24 cellular contexts compared by ENCODE assay signal in the genomic region with DNA sequence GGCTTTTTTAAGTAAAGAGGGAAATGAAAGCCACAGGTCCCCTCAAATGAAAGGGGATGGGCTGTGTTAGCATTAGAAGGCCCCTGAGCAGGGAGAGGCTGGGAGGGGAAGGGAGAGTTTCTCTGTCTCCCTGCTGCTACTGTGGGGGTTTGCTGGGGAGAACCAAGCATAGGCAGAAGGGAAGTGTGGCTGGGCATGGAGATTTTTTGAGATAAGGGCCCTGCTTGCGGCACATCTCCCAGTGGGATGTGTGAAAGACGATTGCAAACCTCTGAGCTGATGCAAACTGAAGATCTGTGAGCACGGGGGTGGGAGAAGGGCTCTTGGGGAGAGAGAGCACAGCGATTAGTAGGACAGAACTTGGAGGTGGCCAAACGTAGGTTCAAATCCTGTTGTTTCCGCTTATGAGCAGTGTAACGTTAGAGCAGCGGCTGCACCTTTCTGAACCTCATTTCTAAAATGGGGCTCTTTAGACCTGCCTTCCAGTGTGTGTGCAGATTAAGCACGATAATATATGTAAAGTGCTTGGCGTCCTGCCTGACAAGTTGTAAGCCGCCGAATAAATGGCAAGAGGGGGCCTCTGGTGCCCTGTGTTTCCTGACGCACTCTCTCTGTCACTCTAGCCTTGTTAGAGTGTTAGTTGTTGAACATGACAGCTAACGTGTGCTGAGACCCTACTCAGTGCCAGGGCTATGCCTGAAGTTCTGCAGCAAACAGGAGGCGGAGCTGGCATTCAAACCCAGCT.
"Had no signal": no experiment of that assay in that cellular context is flagged by ENCODE, and none has a peak within 500 bp of the region (broad histone marks: within the 10 kb centered on the region; RNA-seq: fewer than 3 reads in every experiment).

No MANE protein-coding gene starts in this region.

- H3K9me3 ChIP-seq: adrenal gland, ascending aorta, breast epithelium, left lung, neutrophil, thyroid gland had no signal

- H3K36me3 ChIP-seq: adrenal gland, ascending aorta, breast epithelium, left lung, neutrophil, thyroid gland had no signal

- ATAC-seq: activated CD4-positive, alpha-beta T cell treated with anti-CD3 and anti-CD28 coated beads for 36 hours; activated T-cell treated with anti-CD3 and anti-CD28 coated beads, Interleukin-2, amount 50 U/mL, for 4 hours; foreskin keratinocyte; left lung; naive thymus-derived CD8-positive, alpha-beta T cell; right cardiac atrium had no signal

- H3K9ac ChIP-seq: parathyroid adenoma had no signal

- H3K27ac ChIP-seq: adrenal gland, ascending aorta, breast epithelium, foreskin keratinocyte, left lung, neutrophil, parathyroid adenoma, thyroid gland had no signal

- H3K4me3 ChIP-seq: adrenal gland, ascending aorta, breast epithelium, left lung, lung, thyroid gland had no signal

- DNase-seq: activated B cell treated with CpG ODN at 0.5 μM for 24 hours; activated CD4-positive, alpha-beta T cell treated with anti-CD3 and anti-CD28 coated beads for 36 hours; activated CD4-positive, alpha-beta T cell treated with anti-CD3 and anti-CD28 coated beads, Interleukin-2, amount 50 U/mL, for 4 hours; activated CD8-positive, alpha-beta memory T cell treated with anti-CD3 and anti-CD28 coated beads, Interleukin-2, amount 50 U/mL, for 48 hours; activated naive CD4-positive, alpha-beta T cell; activated T-cell treated with anti-CD3 and anti-CD28 coated beads, Interleukin-2, amount 50 U/mL, for 4 hours; adrenal gland; effector memory CD4-positive, alpha-beta T cell; foreskin keratinocyte; immature natural killer cell; kidney glomerular epithelial cell; left lung; naive thymus-derived CD8-positive, alpha-beta T cell; right cardiac atrium; stimulated activated CD4-positive, alpha-beta T cell treated with anti-CD3 and anti-CD28 coated beads, Interleukin-12 subunit alpha, Interleukin-12 subunit beta, amount 100 ng/mL, for 4 hours; stimulated activated CD4-positive, alpha-beta T cell treated with anti-CD3 and anti-CD28 coated beads, Interleukin-4, amount 100 ng/mL, for 4 hours; substantia nigra; thyroid gland had no signal

- FAIRE-seq: colon had no signal

- H3K4me1 ChIP-seq: adrenal gland, ascending aorta, breast epithelium, foreskin keratinocyte, left lung, parathyroid adenoma, thyroid gland had no signal
